In genomic region chr14:98900721-98901272, GRCh38 we compare ENCODE assay signal across 2 cellular contexts.
TF ChIP-seq lines count a peak whose summit lies in the region.

No MANE protein-coding gene starts in this region.

TF ChIP-seq in K562, 482 proteins besides CTCF, POLR2A, EP300 and RAD21 (continues in another document):
- TF ChIP-seq ZNF274 (IDR thresholded peaks at IDR 0.05; ENCODE audit: borderline replicate concordance, low read depth, low read length) (no peak), CEBPG (CRISPR knock-in tag; IDR thresholded peaks at IDR 0.05) (no peak), CEBPG (tag; conservative IDR thresholded peaks at IDR 0.05 in 1 of 2, IDR thresholded peaks at IDR 0.05 in 1 of 2) (peak; percentile 44 to 56; a peak in 3 of 4 replicates), TEAD2 (tag; IDR thresholded peaks at IDR 0.05) (no peak), ZFP1 (CRISPR knock-in tag; IDR thresholded peaks at IDR 0.05) (no peak), TFAM (CRISPR knock-in tag; conservative IDR thresholded peaks at IDR 0.05) (no peak), ZNF695 (CRISPR knock-in tag; IDR thresholded peaks at IDR 0.05) (no peak), HDAC1 (IDR thresholded peaks at IDR 0.05) (no peak), ETV1 (tag; conservative IDR thresholded peaks at IDR 0.05; ENCODE audit: low read depth) (0 out of 2 replicates have a peak, but pooled peaks have one; percentile 9), SP1 (CRISPR knock-in tag; IDR thresholded peaks at IDR 0.05) (no peak), ATF3 (IDR thresholded peaks at IDR 0.05) (peak; percentile 34; the same call in 1 of the 2 replicates), ATF3 (CRISPR knock-in tag; conservative IDR thresholded peaks at IDR 0.05) (no peak), ZNF449 (CRISPR knock-in tag; IDR thresholded peaks at IDR 0.05) (no peak), ZNF232 (CRISPR knock-in tag; IDR thresholded peaks at IDR 0.05) (no peak), MEF2A (IDR thresholded peaks at IDR 0.05; ENCODE audit: control insufficient read depth, low read depth, low read length) (no peak), MAZ (CRISPR knock-in tag; conservative IDR thresholded peaks at IDR 0.05 in 1 of 2, IDR thresholded peaks at IDR 0.05 in 1 of 2) (no peak), MEIS2 (IDR thresholded peaks at IDR 0.05; ENCODE audit: partially characterized antibody) (peak; percentile 41), RAD51 (IDR thresholded peaks at IDR 0.05; ENCODE audit: borderline replicate concordance, low read depth) (no peak), PBX2 (CRISPR knock-in tag; IDR thresholded peaks at IDR 0.05; ENCODE audit: low read depth) (0 out of 2 replicates have a peak, but pooled peaks have one; percentile 8), PBX2 (tag; conservative IDR thresholded peaks at IDR 0.05; ENCODE audit: low read depth) (no peak), TRIM24 (IDR thresholded peaks at IDR 0.05) (peak in 1 of 2 experiments; percentile 52; a peak in 1 of 4 replicates), TCF3 (CRISPR knock-in tag; IDR thresholded peaks at IDR 0.05) (no peak), KHSRP (IDR thresholded peaks at IDR 0.05) (no peak)
- TF ChIP-seq, protein P1, sequence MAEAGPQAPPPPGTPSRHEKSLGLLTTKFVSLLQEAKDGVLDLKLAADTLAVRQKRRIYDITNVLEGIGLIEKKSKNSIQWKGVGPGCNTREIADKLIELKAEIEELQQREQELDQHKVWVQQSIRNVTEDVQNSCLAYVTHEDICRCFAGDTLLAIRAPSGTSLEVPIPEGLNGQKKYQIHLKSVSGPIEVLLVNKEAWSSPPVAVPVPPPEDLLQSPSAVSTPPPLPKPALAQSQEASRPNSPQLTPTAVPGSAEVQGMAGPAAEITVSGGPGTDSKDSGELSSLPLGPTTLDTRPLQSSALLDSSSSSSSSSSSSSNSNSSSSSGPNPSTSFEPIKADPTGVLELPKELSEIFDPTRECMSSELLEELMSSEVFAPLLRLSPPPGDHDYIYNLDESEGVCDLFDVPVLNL (CRISPR knock-in tag; IDR thresholded peaks at IDR 0.05; ENCODE audit: low read depth): no peak
- TF ChIP-seq, protein P2, sequence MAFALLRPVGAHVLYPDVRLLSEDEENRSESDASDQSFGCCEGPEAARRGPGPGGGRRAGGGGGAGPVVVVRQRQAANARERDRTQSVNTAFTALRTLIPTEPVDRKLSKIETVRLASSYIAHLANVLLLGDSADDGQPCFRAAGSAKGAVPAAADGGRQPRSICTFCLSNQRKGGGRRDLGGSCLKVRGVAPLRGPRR (CRISPR knock-in tag; IDR thresholded peaks at IDR 0.05): no peak
- TF ChIP-seq, protein P3, sequence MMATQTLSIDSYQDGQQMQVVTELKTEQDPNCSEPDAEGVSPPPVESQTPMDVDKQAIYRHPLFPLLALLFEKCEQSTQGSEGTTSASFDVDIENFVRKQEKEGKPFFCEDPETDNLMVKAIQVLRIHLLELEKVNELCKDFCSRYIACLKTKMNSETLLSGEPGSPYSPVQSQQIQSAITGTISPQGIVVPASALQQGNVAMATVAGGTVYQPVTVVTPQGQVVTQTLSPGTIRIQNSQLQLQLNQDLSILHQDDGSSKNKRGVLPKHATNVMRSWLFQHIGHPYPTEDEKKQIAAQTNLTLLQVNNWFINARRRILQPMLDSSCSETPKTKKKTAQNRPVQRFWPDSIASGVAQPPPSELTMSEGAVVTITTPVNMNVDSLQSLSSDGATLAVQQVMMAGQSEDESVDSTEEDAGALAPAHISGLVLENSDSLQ (IDR thresholded peaks at IDR 0.05): peak; percentile 72

TF ChIP-seq in GM23338, 12 proteins besides CTCF, POLR2A, EP300 and RAD21:
- TF ChIP-seq ZNF331 (CRISPR knock-in tag; IDR thresholded peaks at IDR 0.05; ENCODE audit: low read depth): no peak
- no peak for TF ChIP-seq EZH2phosphoT487 (IDR thresholded peaks at IDR 0.05; ENCODE audit: unreplicated experiment)
- no peak for TF ChIP-seq REST (IDR thresholded peaks at IDR 0.05; ENCODE audit: unreplicated experiment)
- TF ChIP-seq NANOG (IDR thresholded peaks at IDR 0.05; ENCODE audit: borderline replicate concordance): no peak
- no peak for TF ChIP-seq JUNB (IDR thresholded peaks at IDR 0.05; ENCODE audit: unreplicated experiment)
- no peak for TF ChIP-seq ZNF462 (CRISPR knock-in tag; IDR thresholded peaks at IDR 0.05)
- no peak for TF ChIP-seq CREB1 (CRISPR knock-in tag; IDR thresholded peaks at IDR 0.05; ENCODE audit: low read depth)
- TF ChIP-seq ZNF114 (CRISPR knock-in tag; IDR thresholded peaks at IDR 0.05): no peak
- TF ChIP-seq EZH2 (IDR thresholded peaks at IDR 0.05; ENCODE audit: low read depth, unreplicated experiment): no peak
- no peak for TF ChIP-seq POLR2AphosphoS5 (IDR thresholded peaks at IDR 0.05; ENCODE audit: low read depth)
- TF ChIP-seq, protein P4, sequence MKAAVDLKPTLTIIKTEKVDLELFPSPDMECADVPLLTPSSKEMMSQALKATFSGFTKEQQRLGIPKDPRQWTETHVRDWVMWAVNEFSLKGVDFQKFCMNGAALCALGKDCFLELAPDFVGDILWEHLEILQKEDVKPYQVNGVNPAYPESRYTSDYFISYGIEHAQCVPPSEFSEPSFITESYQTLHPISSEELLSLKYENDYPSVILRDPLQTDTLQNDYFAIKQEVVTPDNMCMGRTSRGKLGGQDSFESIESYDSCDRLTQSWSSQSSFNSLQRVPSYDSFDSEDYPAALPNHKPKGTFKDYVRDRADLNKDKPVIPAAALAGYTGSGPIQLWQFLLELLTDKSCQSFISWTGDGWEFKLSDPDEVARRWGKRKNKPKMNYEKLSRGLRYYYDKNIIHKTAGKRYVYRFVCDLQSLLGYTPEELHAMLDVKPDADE (IDR thresholded peaks at IDR 0.05): no peak
- no peak for TF ChIP-seq STAT1 (IDR thresholded peaks at IDR 0.05; ENCODE audit: unreplicated experiment)
